Comparison of ENCODE assay signal across 8 cellular contexts in the genomic region with DNA sequence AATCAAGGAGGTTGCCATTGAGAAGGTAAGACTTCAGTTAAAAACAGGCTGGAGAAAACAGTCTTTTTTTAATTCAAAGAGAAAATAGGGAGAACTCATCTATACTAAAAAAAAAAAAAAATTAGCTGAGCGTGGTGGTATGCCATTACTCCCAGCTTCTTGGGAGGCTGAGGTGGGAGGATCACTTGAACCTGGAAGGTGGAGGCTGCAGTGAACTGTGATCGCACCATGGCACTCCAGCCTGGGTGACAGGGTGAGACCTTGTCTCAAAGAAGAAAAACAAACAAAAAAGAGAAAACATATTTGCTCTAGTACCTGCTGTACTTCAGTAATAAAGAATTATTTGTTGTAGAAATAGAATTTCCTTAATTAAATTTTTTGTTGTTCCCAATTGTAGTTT.
"Had no signal": no experiment of that assay in that cellular context is flagged by ENCODE, and none has a peak within 500 bp of the region (broad histone marks: within the 10 kb centered on the region; RNA-seq: fewer than 3 reads in every experiment).

No MANE protein-coding gene starts in this region.

- H3K4me3 ChIP-seq: GM12878 had no signal

- DNase-seq: GDM1, GF-D8 had no signal

- ATAC-seq: GM12878 had no signal

- FAIRE-seq: G401.6, GM12878, GM12891, GM12892, GM18507, GM19239 had no signal
